In genomic region chr13:44498969-44499368, GRCh38 we compare ENCODE assay signal across 28 cellular contexts.
A peak's percentile ranks its signal among the peaks of the same experiment; 100 is the strongest.
DNase-seq lines count a peak whose midpoint lies in the region; TF ChIP-seq lines count a peak whose summit lies in the region.
"Had no signal": no experiment of that assay in that cellular context is flagged by ENCODE, and none has a peak within 500 bp of the region (broad histone marks: within the 10 kb centered on the region; RNA-seq: fewer than 3 reads in every experiment).

No MANE protein-coding gene starts in this region.

- peaks cover 4% of the 10 kb centered on the region for H3K36me3 ChIP-seq in MG63
- H3K36me3 ChIP-seq: brain microvascular endothelial cell, heart left ventricle, suprapubic skin had no signal

- TF ChIP-seq CTCF in AG10803 (conservative IDR thresholded peaks at IDR 0.05; ENCODE audit: low read length) (no peak), osteocyte (IDR thresholded peaks at IDR 0.05) (no peak)

- no peak overlapping the region for H3K4me3 ChIP-seq in AG10803 (ENCODE audit: low read length)
- H3K4me3 ChIP-seq in MG63: no peak overlapping the region
- H3K4me3 ChIP-seq: A549, heart left ventricle, skin epidermis, suprapubic skin had no signal

- DNase-seq in AG10803 (ENCODE audit: low read depth) (peak; percentile 26), MG63 (peak; percentile 12), cerebellum (ENCODE audit: low spot score) (peak; percentile 10), osteocyte (ENCODE audit: extremely low spot score, unreplicated experiment) (no peak), NCI-H748 treated with DMSO at 0.1 percent for 48 hours (lab: John Stamatoyannopoulos, UW) (no peak), globus pallidus (ENCODE audit: low spot score) (no peak), HK-2 (ENCODE audit: unreplicated experiment) (no peak)
- no peak for DNase-seq in activated naive CD4-positive, alpha-beta T cell treated with anti-CD3 and anti-CD28 coated beads, Interleukin-2, amount 50 U/mL, for 16 hours
- DNase-seq: activated B cell treated with CpG ODN at 0.5 μM for 24 hours; activated CD4-positive, alpha-beta T cell treated with anti-CD3 and anti-CD28 coated beads, Interleukin-2, amount 10 ng/mL, durations not matched to agents 7 days and 5 days; activated gamma-delta T cell treated with Interleukin-2 at 50 U/mL for 16 hours; activated T-cell treated with anti-CD3 and anti-CD28 coated beads, Interleukin-2, amount 50 U/mL, for 48 hours; brain microvascular endothelial cell; CD8-positive, alpha-beta T cell; H7; heart left ventricle; kidney; midbrain; naive thymus-derived CD4-positive, alpha-beta T cell; NCI-H1105; NCI-H187; NCI-H510A; NK-92 treated with Interleukin-12 subunit alpha and Interleukin-12 subunit beta, amount 100 ng/mL, for 24 hours; stimulated activated naive CD4-positive, alpha-beta T cell had no signal

- H3K4me3 Mint-ChIP-seq in osteocyte (ENCODE audit: unreplicated experiment): no peak overlapping the region
- H3K4me3 Mint-ChIP-seq: activated B cell treated with CpG ODN at 0.5 μM for 24 hours; activated CD4-positive, alpha-beta T cell treated with anti-CD3 and anti-CD28 coated beads, Interleukin-2, amount 10 ng/mL, durations not matched to agents 7 days and 5 days; B cell; CD8-positive, alpha-beta T cell; naive thymus-derived CD4-positive, alpha-beta T cell had no signal

- H3K36me3 Mint-ChIP-seq in osteocyte (ENCODE audit: unreplicated experiment): peaks cover 21% of the 10 kb centered on the region

- no peaks in the 10 kb centered on the region for H3K27me3 Mint-ChIP-seq in osteocyte (ENCODE audit: unreplicated experiment)
- H3K27me3 Mint-ChIP-seq: activated B cell treated with CpG ODN at 0.5 μM for 24 hours; activated CD4-positive, alpha-beta T cell treated with anti-CD3 and anti-CD28 coated beads, Interleukin-2, amount 10 ng/mL, durations not matched to agents 7 days and 5 days; B cell; naive thymus-derived CD4-positive, alpha-beta T cell had no signal

- peaks cover 16% of the 10 kb centered on the region for H3K4me1 Mint-ChIP-seq in osteocyte (ENCODE audit: unreplicated experiment)
- H3K4me1 Mint-ChIP-seq: activated B cell treated with CpG ODN at 0.5 μM for 24 hours; activated CD4-positive, alpha-beta T cell treated with anti-CD3 and anti-CD28 coated beads, Interleukin-2, amount 10 ng/mL, durations not matched to agents 7 days and 5 days; B cell had no signal

- no peaks in the 10 kb centered on the region for H3K27me3 ChIP-seq in MG63
- H3K27me3 ChIP-seq: brain microvascular endothelial cell, heart left ventricle, suprapubic skin had no signal

- H3K27ac Mint-ChIP-seq in osteocyte (ENCODE audit: unreplicated experiment): peak overlapping the region; percentile 21
- H3K27ac Mint-ChIP-seq: activated B cell treated with CpG ODN at 0.5 μM for 24 hours; activated CD4-positive, alpha-beta T cell treated with anti-CD3 and anti-CD28 coated beads, Interleukin-2, amount 10 ng/mL, durations not matched to agents 7 days and 5 days; B cell; CD8-positive, alpha-beta T cell; naive thymus-derived CD4-positive, alpha-beta T cell had no signal

- peaks cover 4% of the 10 kb centered on the region for H3K9me3 Mint-ChIP-seq in osteocyte (ENCODE audit: unreplicated experiment)

- H3K9me3 ChIP-seq in MG63: no peaks in the 10 kb centered on the region
- H3K9me3 ChIP-seq: A549, suprapubic skin had no signal

Comparison
In these comparisons a context has a peak if more than half of its experiments do, and no peak if none do; other contexts are left out.
1. DNase-seq: peak in AG10803 (single experiment), MG63 (single experiment) and cerebellum (single experiment); none in osteocyte (single experiment), NCI-H748 treated with DMSO at 0.1 percent for 48 hours (single experiment), globus pallidus (single experiment), activated naive CD4-positive, alpha-beta T cell treated with anti-CD3 and anti-CD28 coated beads, Interleukin-2, amount 50 U/mL, for 16 hours (single experiment) and HK-2 (single experiment).